Comparison of ENCODE assay signal across 21 cellular contexts in the genomic region with DNA sequence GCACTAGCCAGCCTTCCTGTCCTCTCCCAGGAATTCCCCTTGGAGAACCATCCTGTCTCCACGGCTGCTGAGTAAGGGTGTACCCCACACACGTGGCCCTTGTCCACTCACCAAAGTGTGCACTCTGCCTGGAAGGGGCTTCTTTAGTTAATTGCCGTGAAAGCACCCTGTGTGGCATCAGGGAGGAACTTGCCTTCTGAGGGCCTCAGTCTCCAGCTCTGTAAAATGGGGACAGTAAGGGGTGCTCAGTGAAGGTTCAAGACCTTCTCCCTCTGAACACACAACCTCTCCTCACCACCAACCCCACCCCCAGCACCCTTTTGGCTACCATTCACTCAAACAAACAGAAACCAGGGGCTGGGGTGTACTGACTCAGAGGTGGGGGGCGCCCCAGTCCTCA. TPM values are rescaled to one million over a fixed set of nuclear protein-coding genes. Genes with fewer than 3 reads are reported as not detected.
"Had no signal": no experiment of that assay in that cellular context is flagged by ENCODE, and none has a peak within 500 bp of the region (broad histone marks: within the 10 kb centered on the region; RNA-seq: fewer than 3 reads in every experiment).

No MANE protein-coding gene starts in this region.

- H3K9ac ChIP-seq: KMS-11 had no signal

- H3K27ac ChIP-seq: KMS-11, SJCRH30 had no signal

- H3K4me3 ChIP-seq: SJCRH30 had no signal

- ATAC-seq: SK-N-SH treated with all-trans-retinoic acid at 6 μM for 48 hours had no signal

- H3K4me1 ChIP-seq: SJCRH30 had no signal

- H3K4me2 ChIP-seq: KMS-11 had no signal

- DNase-seq: Kasumi-1, NCI-H1048, NCI-H1105, NCI-H1417, NCI-H1436 treated with DMSO at 0.1 percent for 48 hours, NCI-H1694, NCI-H187 treated with DMSO at 0.1 percent for 48 hours, NCI-H2029 treated with DMSO at 0.1 percent for 48 hours, NCI-H2227 treated with DMSO at 0.1 percent for 48 hours, NCI-H524, NCI-H526 treated with DMSO at 0.1 percent for 48 hours, NCI-H774, RPMI8226, SHP77 treated with DMSO at 0.1 percent for 48 hours, SJCRH30, T-helper 1 cell had no signal

- H3K36me3 ChIP-seq: SJCRH30 had no signal

RNA-seq across cellular contexts. Expression of a gene that starts 59.1 kb away (rescaled TPM):
- total RNA-seq: HT-29, IMR-90, MCF 10A had no signal
- polyA plus RNA-seq: IMR-90 had no signal
